28 cellular contexts compared by ENCODE assay signal in the genomic region with DNA sequence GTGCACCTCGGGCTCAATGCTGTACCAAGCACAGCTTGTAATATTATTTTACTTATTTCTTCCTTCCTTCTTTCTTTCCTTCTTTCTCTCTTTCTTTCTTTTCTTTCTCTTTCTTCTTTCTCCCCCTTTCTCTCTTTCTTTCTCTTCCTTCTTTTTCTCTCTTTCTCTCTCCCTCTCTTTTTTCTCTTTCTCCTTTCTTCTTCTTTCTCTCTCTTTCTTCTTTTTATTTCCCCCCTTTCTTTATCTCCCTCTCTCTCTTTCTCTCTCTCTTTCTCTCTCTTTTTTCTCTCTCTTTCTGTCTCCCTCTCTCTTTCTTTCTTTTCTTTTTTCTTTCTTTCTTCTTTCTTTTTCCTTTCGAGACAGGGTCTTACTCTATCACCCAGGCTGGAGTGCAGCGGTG.
"Had no signal": no experiment of that assay in that cellular context is flagged by ENCODE, and none has a peak within 500 bp of the region (broad histone marks: within the 10 kb centered on the region; RNA-seq: fewer than 3 reads in every experiment).

No MANE protein-coding gene starts in this region.

- H3K36me3 ChIP-seq: left ventricle myocardium inferior, pancreas, prostate gland, sigmoid colon, stomach, thyroid gland, transverse colon, upper lobe of left lung, vagina had no signal

- H3K27ac ChIP-seq: hepatocyte, left ventricle myocardium inferior, pancreas, prostate gland, sigmoid colon, spleen, stomach, testis, thyroid gland, transverse colon, upper lobe of left lung, vagina had no signal

- DNase-seq: islet precursor cell; left ventricle myocardium inferior; mesendoderm; naive B cell; nucleus accumbens; pancreas; posterior cingulate gyrus; retina; right cardiac atrium; sigmoid colon; small intestine; spleen; stimulated activated CD4-positive, alpha-beta T cell treated with anti-CD3 and anti-CD28 coated beads, Interleukin-4, amount 100 ng/mL, for 4 hours; stimulated activated CD8-positive, alpha-beta memory T cell treated with anti-CD3 and anti-CD28 coated beads, Interleukin-4, amount 100 ng/mL, for 48 hours; stimulated activated naive B cell treated with anti-CD40 and anti-IgM and Interleukin-4, amounts not matched to agents 10 μg/mL and 1 μg/mL and 100 μg/mL, for 72 hours; stimulated activated naive CD8-positive, alpha-beta T cell treated with anti-CD3 and anti-CD28 coated beads, Interleukin-15, Interleukin-2, amounts not matched to agents 100 U/mL and 50 U/mL, for 24 hours; stomach; testis; thyroid gland; transverse colon; upper lobe of left lung had no signal

- H3K36me3 Mint-ChIP-seq: naive B cell had no signal

- H3K9me3 Mint-ChIP-seq: mesothelial cell of epicardium; naive B cell; nephron; neural crest cell; stimulated activated naive B cell treated with anti-CD40 and anti-IgM and Interleukin-4, amounts not matched to agents 10 μg/mL and 1 μg/mL and 100 μg/mL, for 72 hours had no signal

- H3K4me1 ChIP-seq: left ventricle myocardium inferior, pancreas, prostate gland, sigmoid colon, spleen, stomach, testis, thyroid gland, upper lobe of left lung, vagina had no signal

- H3K9me3 ChIP-seq: left ventricle myocardium inferior, pancreas, prostate gland, sigmoid colon, spleen, stomach, testis, thyroid gland, transverse colon, upper lobe of left lung, vagina had no signal

- ATAC-seq: pancreas; right cardiac atrium; stimulated activated naive B cell treated with anti-CD40 and anti-IgM and Interleukin-4, amounts not matched to agents 10 μg/mL and 1 μg/mL and 100 μg/mL, for 72 hours; stimulated activated naive CD8-positive, alpha-beta T cell treated with anti-CD3 and anti-CD28 coated beads, Interleukin-15, Interleukin-2, amounts not matched to agents 100 U/mL and 50 U/mL, for 24 hours had no signal

- H3K27me3 Mint-ChIP-seq: naive B cell; stimulated activated naive B cell treated with anti-CD40 and anti-IgM and Interleukin-4, amounts not matched to agents 10 μg/mL and 1 μg/mL and 100 μg/mL, for 72 hours had no signal

- H3K4me3 ChIP-seq: hepatocyte, left ventricle myocardium inferior, lung, pancreas, prostate gland, sigmoid colon, spleen, stomach, testis, thyroid gland, transverse colon, upper lobe of left lung, vagina had no signal

- H3K27ac Mint-ChIP-seq: mesothelial cell of epicardium; stimulated activated naive B cell treated with anti-CD40 and anti-IgM and Interleukin-4, amounts not matched to agents 10 μg/mL and 1 μg/mL and 100 μg/mL, for 72 hours had no signal

- H3K4me1 Mint-ChIP-seq: naive B cell; nephron; stimulated activated naive B cell treated with anti-CD40 and anti-IgM and Interleukin-4, amounts not matched to agents 10 μg/mL and 1 μg/mL and 100 μg/mL, for 72 hours had no signal

- H3K4me3 Mint-ChIP-seq: mesothelial cell of epicardium; naive B cell; nephron; neural crest cell; stimulated activated naive B cell treated with anti-CD40 and anti-IgM and Interleukin-4, amounts not matched to agents 10 μg/mL and 1 μg/mL and 100 μg/mL, for 72 hours had no signal
